1 cellular context compared by ENCODE assay signal in the genomic region with DNA sequence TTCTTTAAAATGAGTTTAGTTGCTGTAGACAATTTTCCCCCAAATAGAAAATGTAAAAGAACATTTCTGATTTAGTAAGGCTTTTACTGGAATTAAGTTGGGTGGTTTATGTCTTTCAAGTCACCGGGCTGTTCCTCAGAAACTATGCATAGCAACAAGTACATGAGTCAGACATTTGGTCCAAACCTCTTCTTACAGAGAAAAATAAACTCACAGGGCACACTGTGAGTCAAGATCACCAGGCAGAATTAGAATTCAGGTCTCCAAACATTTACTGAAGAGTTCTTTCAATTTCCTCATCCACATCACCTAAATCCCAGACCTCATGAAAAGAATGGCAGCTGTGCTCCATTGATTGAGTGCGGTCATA.
TF ChIP-seq lines count a peak whose summit lies in the region.

No MANE protein-coding gene starts in this region.

TF ChIP-seq in GM23338, 12 proteins besides CTCF, POLR2A, EP300 and RAD21 (continued from another document):
- TF ChIP-seq, protein P1, sequence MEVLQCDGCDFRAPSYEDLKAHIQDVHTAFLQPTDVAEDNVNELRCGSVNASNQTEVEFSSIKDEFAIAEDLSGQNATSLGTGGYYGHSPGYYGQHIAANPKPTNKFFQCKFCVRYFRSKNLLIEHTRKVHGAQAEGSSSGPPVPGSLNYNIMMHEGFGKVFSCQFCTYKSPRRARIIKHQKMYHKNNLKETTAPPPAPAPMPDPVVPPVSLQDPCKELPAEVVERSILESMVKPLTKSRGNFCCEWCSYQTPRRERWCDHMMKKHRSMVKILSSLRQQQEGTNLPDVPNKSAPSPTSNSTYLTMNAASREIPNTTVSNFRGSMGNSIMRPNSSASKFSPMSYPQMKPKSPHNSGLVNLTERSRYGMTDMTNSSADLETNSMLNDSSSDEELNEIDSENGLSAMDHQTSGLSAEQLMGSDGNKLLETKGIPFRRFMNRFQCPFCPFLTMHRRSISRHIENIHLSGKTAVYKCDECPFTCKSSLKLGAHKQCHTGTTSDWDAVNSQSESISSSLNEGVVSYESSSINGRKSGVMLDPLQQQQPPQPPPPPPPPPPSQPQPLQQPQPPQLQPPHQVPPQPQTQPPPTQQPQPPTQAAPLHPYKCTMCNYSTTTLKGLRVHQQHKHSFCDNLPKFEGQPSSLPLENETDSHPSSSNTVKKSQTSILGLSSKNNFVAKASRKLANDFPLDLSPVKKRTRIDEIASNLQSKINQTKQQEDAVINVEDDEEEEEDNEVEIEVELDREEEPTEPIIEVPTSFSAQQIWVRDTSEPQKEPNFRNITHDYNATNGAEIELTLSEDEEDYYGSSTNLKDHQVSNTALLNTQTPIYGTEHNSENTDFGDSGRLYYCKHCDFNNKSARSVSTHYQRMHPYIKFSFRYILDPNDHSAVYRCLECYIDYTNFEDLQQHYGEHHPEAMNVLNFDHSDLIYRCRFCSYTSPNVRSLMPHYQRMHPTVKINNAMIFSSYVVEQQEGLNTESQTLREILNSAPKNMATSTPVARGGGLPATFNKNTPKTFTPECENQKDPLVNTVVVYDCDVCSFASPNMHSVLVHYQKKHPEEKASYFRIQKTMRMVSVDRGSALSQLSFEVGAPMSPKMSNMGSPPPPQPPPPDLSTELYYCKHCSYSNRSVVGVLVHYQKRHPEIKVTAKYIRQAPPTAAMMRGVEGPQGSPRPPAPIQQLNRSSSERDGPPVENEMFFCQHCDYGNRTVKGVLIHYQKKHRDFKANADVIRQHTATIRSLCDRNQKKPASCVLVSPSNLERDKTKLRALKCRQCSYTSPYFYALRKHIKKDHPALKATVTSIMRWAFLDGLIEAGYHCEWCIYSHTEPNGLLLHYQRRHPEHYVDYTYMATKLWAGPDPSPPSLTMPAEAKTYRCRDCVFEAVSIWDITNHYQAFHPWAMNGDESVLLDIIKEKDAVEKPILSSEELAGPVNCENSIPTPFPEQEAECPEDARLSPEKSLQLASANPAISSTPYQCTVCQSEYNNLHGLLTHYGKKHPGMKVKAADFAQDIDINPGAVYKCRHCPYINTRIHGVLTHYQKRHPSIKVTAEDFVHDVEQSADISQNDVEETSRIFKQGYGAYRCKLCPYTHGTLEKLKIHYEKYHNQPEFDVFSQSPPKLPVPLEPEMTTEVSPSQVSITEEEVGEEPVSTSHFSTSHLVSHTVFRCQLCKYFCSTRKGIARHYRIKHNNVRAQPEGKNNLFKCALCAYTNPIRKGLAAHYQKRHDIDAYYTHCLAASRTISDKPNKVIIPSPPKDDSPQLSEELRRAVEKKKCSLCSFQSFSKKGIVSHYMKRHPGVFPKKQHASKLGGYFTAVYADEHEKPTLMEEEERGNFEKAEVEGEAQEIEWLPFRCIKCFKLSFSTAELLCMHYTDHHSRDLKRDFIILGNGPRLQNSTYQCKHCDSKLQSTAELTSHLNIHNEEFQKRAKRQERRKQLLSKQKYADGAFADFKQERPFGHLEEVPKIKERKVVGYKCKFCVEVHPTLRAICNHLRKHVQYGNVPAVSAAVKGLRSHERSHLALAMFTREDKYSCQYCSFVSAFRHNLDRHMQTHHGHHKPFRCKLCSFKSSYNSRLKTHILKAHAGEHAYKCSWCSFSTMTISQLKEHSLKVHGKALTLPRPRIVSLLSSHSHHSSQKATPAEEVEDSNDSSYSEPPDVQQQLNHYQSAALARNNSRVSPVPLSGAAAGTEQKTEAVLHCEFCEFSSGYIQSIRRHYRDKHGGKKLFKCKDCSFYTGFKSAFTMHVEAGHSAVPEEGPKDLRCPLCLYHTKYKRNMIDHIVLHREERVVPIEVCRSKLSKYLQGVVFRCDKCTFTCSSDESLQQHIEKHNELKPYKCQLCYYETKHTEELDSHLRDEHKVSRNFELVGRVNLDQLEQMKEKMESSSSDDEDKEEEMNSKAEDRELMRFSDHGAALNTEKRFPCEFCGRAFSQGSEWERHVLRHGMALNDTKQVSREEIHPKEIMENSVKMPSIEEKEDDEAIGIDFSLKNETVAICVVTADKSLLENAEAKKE (CRISPR knock-in tag; IDR thresholded peaks at IDR 0.05) = no peak
- no peak for TF ChIP-seq NANOG (IDR thresholded peaks at IDR 0.05; ENCODE audit: borderline replicate concordance)
- TF ChIP-seq, protein P2, sequence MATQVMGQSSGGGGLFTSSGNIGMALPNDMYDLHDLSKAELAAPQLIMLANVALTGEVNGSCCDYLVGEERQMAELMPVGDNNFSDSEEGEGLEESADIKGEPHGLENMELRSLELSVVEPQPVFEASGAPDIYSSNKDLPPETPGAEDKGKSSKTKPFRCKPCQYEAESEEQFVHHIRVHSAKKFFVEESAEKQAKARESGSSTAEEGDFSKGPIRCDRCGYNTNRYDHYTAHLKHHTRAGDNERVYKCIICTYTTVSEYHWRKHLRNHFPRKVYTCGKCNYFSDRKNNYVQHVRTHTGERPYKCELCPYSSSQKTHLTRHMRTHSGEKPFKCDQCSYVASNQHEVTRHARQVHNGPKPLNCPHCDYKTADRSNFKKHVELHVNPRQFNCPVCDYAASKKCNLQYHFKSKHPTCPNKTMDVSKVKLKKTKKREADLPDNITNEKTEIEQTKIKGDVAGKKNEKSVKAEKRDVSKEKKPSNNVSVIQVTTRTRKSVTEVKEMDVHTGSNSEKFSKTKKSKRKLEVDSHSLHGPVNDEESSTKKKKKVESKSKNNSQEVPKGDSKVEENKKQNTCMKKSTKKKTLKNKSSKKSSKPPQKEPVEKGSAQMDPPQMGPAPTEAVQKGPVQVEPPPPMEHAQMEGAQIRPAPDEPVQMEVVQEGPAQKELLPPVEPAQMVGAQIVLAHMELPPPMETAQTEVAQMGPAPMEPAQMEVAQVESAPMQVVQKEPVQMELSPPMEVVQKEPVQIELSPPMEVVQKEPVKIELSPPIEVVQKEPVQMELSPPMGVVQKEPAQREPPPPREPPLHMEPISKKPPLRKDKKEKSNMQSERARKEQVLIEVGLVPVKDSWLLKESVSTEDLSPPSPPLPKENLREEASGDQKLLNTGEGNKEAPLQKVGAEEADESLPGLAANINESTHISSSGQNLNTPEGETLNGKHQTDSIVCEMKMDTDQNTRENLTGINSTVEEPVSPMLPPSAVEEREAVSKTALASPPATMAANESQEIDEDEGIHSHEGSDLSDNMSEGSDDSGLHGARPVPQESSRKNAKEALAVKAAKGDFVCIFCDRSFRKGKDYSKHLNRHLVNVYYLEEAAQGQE (IDR thresholded peaks at IDR 0.05; ENCODE audit: unreplicated experiment) = no peak
- TF ChIP-seq, protein P3, sequence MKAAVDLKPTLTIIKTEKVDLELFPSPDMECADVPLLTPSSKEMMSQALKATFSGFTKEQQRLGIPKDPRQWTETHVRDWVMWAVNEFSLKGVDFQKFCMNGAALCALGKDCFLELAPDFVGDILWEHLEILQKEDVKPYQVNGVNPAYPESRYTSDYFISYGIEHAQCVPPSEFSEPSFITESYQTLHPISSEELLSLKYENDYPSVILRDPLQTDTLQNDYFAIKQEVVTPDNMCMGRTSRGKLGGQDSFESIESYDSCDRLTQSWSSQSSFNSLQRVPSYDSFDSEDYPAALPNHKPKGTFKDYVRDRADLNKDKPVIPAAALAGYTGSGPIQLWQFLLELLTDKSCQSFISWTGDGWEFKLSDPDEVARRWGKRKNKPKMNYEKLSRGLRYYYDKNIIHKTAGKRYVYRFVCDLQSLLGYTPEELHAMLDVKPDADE (IDR thresholded peaks at IDR 0.05) = no peak
- TF ChIP-seq JUNB (IDR thresholded peaks at IDR 0.05; ENCODE audit: unreplicated experiment) = no peak
- no peak for TF ChIP-seq ZNF331 (CRISPR knock-in tag; IDR thresholded peaks at IDR 0.05; ENCODE audit: low read depth)
